20 cellular contexts compared by ENCODE assay signal in the genomic region with DNA sequence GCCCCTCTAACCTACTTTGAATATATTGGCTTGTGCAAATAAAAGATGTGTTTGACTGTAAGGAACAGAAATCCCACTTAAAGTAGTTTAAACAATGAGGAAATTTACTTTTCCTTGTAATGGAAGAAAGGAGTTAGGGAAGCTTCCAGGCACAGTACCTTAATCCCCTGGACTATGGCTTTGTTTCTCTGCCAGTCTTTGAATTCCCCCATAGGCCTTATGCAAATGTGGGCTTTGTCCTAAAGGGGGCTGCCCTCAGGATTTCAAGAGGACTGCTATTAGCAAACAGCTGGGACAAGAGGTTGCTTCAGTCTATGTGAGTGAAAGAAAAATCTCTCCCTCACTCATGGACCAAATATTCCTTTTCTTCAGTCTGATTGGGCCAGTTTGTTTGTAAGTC.
A peak's percentile ranks its signal among the peaks of the same experiment; 100 is the strongest.
DNase-seq lines count a peak whose midpoint lies in the region; ATAC-seq, FAIRE-seq and TF ChIP-seq lines count a peak whose summit lies in the region.
"Had no signal": no experiment of that assay in that cellular context is flagged by ENCODE, and none has a peak within 500 bp of the region (broad histone marks: within the 10 kb centered on the region; RNA-seq: fewer than 3 reads in every experiment).

No MANE protein-coding gene starts in this region.

- H4K8ac ChIP-seq in H1 (ENCODE audit: extremely low read depth, insufficient read depth, low read length): no peak overlapping the region

- no peak for TF ChIP-seq CTCF in H1 (IDR thresholded peaks at IDR 0.05; ENCODE audit: control extremely low read depth in 1 of 3, insufficient read depth in 1 of 3, low read depth in 1 of 3, low read length in 3 of 3)

- H3K79me2 ChIP-seq in H1 (ENCODE audit: control insufficient read depth in 1 of 2, insufficient read depth in 2 of 2, low read length in 2 of 2): no peaks in the 10 kb centered on the region

- no peaks in the 10 kb centered on the region for H3K9me3 Mint-ChIP-seq in activated naive CD4-positive, alpha-beta T cell treated with anti-CD3 and anti-CD28 coated beads, Interleukin-2, amount 50 U/mL, for 72 hours
- H3K9me3 Mint-ChIP-seq: CD14-positive monocyte had no signal

- no peak overlapping the region for H3K27ac Mint-ChIP-seq in activated naive CD4-positive, alpha-beta T cell treated with anti-CD3 and anti-CD28 coated beads, Interleukin-2, amount 50 U/mL, for 72 hours
- H3K27ac Mint-ChIP-seq: B cell, CD14-positive monocyte, IgD-negative memory B cell had no signal

- H3K9me3 ChIP-seq in H1 (ENCODE audit: insufficient read depth in 2 of 2, low read depth in 1 of 2, low read length in 1 of 2) (no peaks in the 10 kb centered on the region), iPS-20b (ENCODE audit: insufficient read depth, low read depth, low read length) (no peaks in the 10 kb centered on the region)
- H3K9me3 ChIP-seq: Peyer's patch had no signal

- no peaks in the 10 kb centered on the region for H3K36me3 Mint-ChIP-seq in activated naive CD4-positive, alpha-beta T cell treated with anti-CD3 and anti-CD28 coated beads, Interleukin-2, amount 50 U/mL, for 72 hours
- H3K36me3 Mint-ChIP-seq: CD14-positive monocyte had no signal

- no peak overlapping the region for H4K91ac ChIP-seq in H1 (replicated peaks; ENCODE audit: insufficient read length, low read length)

- peaks cover 0 to 9% (median 7%) of the 10 kb centered on the region in 4 experiments; a peak in 4 of 7 replicates for H3K4me1 ChIP-seq in H1 (replicated peaks in 1 of 4; ENCODE audit: control insufficient read depth in 3 of 4, insufficient read depth in 4 of 4, low read length in 3 of 4)
- peaks cover 15% of the 10 kb centered on the region for H3K4me1 ChIP-seq in iPS-20b (ENCODE audit: insufficient read depth, low read length)
- H3K4me1 ChIP-seq: Peyer's patch had no signal

- peak; percentile 19 for DNase-seq in NCI-H82 (lab: John Stamatoyannopoulos, UW)
- DNase-seq in NCI-H82 treated with DMSO at 0.1 percent for 48 hours (lab: John Stamatoyannopoulos, UW; ENCODE audit: unreplicated experiment): no peak
- DNase-seq in H1 (ENCODE audit: low read depth in 1 of 2, low spot score in 2 of 2): peak in 1 of 2 experiments; percentile 63
- no peak for DNase-seq in NCI-H2029 treated with DMSO at 0.1 percent for 48 hours (lab: John Stamatoyannopoulos, UW)
- no peak for DNase-seq in activated naive CD4-positive, alpha-beta T cell treated with anti-CD3 and anti-CD28 coated beads, Interleukin-2, amount 50 U/mL, for 72 hours (ENCODE audit: low spot score in 2 of 2)
- no peak for DNase-seq in 8988T
- DNase-seq in NAMALWA (ENCODE audit: low spot score): no peak
- DNase-seq: DMS53; EL; NCI-H1105 treated with DMSO at 0.1 percent for 48 hours; NCI-H2081; NCI-H446; NK-92 treated with Interleukin-12 subunit alpha and Interleukin-12 subunit beta, amount 100 ng/mL, for 24 hours; Peyer's patch had no signal

- FAIRE-seq in H1 (lab: Jason Lieb, UNC): peak; percentile 93
- FAIRE-seq: A204.1 had no signal

- H3K36me3 ChIP-seq in H1 (ENCODE audit: control insufficient read depth in 2 of 4, insufficient read depth in 4 of 4, low read length in 3 of 4): no peaks in the 10 kb centered on the region
- H3K36me3 ChIP-seq in iPS-20b (ENCODE audit: insufficient read depth, low read depth, low read length): no peaks in the 10 kb centered on the region
- H3K36me3 ChIP-seq: Peyer's patch had no signal

- no peak overlapping the region for H3K14ac ChIP-seq in H1 (ENCODE audit: insufficient read length)

- TF ChIP-seq RAD21 in H1 (IDR thresholded peaks at IDR 0.05 in 1 of 2, conservative IDR thresholded peaks at IDR 0.05 in 1 of 2; ENCODE audit: low read depth in 2 of 2, low read length in 2 of 2): no peak

- H2AK5ac ChIP-seq in H1 (ENCODE audit: low read depth, low read length): no peak overlapping the region

- no peak overlapping the region for H2AFZ ChIP-seq in H1 (ENCODE audit: low read length)

- H3K9ac ChIP-seq in H1 (replicated peaks in 1 of 4; ENCODE audit: extremely low read depth in 1 of 4, low read depth in 3 of 4, low read length in 3 of 4): no peak overlapping the region
- no peak overlapping the region for H3K9ac ChIP-seq in iPS-20b (ENCODE audit: low read depth, low read length)

- no peak overlapping the region for H2BK5ac ChIP-seq in H1 (ENCODE audit: low read depth, low read length)

- H2BK20ac ChIP-seq in H1 (ENCODE audit: low read length): no peak overlapping the region

- no peak overlapping the region for H2BK12ac ChIP-seq in H1 (ENCODE audit: low read depth, low read length)

- H3K18ac ChIP-seq in H1 (ENCODE audit: extremely low read depth, low read length): no peak overlapping the region

- H3K27ac ChIP-seq in H1 (ENCODE audit: low read depth, low read length): no peak overlapping the region
- no peak overlapping the region for H3K27ac ChIP-seq in iPS-20b (ENCODE audit: low read length)
- H3K27ac ChIP-seq: Peyer's patch had no signal

- ATAC-seq in activated naive CD4-positive, alpha-beta T cell treated with anti-CD3 and anti-CD28 coated beads, Interleukin-2, amount 50 U/mL, for 72 hours: no peak
- ATAC-seq: SK-N-SH treated with all-trans-retinoic acid at 6 μM for 48 hours had no signal

- no peak overlapping the region for H4K5ac ChIP-seq in H1 (ENCODE audit: insufficient read length, low read depth, low read length)

- no peak overlapping the region for H2BK120ac ChIP-seq in H1 (replicated peaks; ENCODE audit: low read depth, low read length)

- no peak for TF ChIP-seq POLR2A in H1 (IDR thresholded peaks at IDR 0.05; ENCODE audit: control extremely low read depth in 1 of 2, low read depth in 2 of 2, low read length in 2 of 2)

- H3K23me2 ChIP-seq in H1 (ENCODE audit: low read depth, low read length): no peaks in the 10 kb centered on the region

- no peak overlapping the region for H2BK15ac ChIP-seq in H1 (ENCODE audit: low read length)

- no peak overlapping the region for H3K23ac ChIP-seq in H1 (ENCODE audit: insufficient read length)

- peak overlapping the region; percentile 21 to 37; a peak in 2 of 4 replicates for H3K4me2 ChIP-seq in H1 (ENCODE audit: insufficient read depth in 1 of 2, low read depth in 2 of 2, low read length in 2 of 2)

- CTCF ChIA-PET in H1 (lab: Charles Lee; ENCODE audit: partially characterized antibody): interaction anchor here (0.8 to 1.5 kb wide), 4 partner anchors 19 to 87 kb away, joined by 3 to 7 read pairs (median 3); no protein-coding TSS in a partner anchor

- peaks cover 3 to 6% of the 10 kb centered on the region in 2 experiments for H4K20me1 ChIP-seq in H1 (replicated peaks in 1 of 2; ENCODE audit: control insufficient read depth in 1 of 2, insufficient read depth in 2 of 2, low read length in 2 of 2)

- POLR2A ChIA-PET in H1 (lab: Charles Lee; ENCODE audit: partially characterized antibody): interaction anchor here (1.2 kb wide), 1 partner anchor 12 kb away, joined by 4 read pairs; no protein-coding TSS in a partner anchor

- H3K56ac ChIP-seq in H1 (replicated peaks; ENCODE audit: insufficient read length, low read depth, low read length): no peak overlapping the region

- H3K4me3 ChIP-seq in H1 (ENCODE audit: extremely low read depth in 1 of 4, insufficient read depth in 2 of 4, low read depth in 3 of 4, low read length in 4 of 4) (peak overlapping the region in 1 of 4 experiments; percentile 2; a peak in 1 of 8 replicates), iPS-20b (ENCODE audit: low read length) (peak overlapping the region; percentile 22; the same call in 1 of the 2 replicates)
- H3K4me3 ChIP-seq: Peyer's patch had no signal

- TF ChIP-seq EP300 in H1 (IDR thresholded peaks at IDR 0.05; ENCODE audit: borderline replicate concordance in 1 of 2, low read depth in 2 of 2, low read length in 2 of 2): peak in 1 of 2 experiments; percentile 71; a peak in 1 of 3 replicates

- no peak overlapping the region for H3K4ac ChIP-seq in H1 (replicated peaks; ENCODE audit: insufficient read length, low read depth, low read length)

- H3K27me3 ChIP-seq in H1 (replicated peaks in 1 of 4; ENCODE audit: control insufficient read depth in 3 of 4, extremely low read depth in 1 of 4, insufficient read depth in 3 of 4, low read length in 3 of 4) (peaks cover 17 to 48% (median 42%) of the 10 kb centered on the region in 4 experiments), iPS-20b (ENCODE audit: insufficient read depth, low read length) (peaks cover 94% of the 10 kb centered on the region)
- H3K27me3 ChIP-seq: Peyer's patch had no signal

- no peaks in the 10 kb centered on the region for H3K79me1 ChIP-seq in H1 (ENCODE audit: low read depth, low read length)

TF ChIP-seq in H1, 55 proteins besides CTCF, POLR2A, EP300 and RAD21 (continues in another document):
- peak; percentile 67; the same call in 1 of the 2 replicates for TF ChIP-seq SP1 (IDR thresholded peaks at IDR 0.05; ENCODE audit: low read depth, low read length)
- TF ChIP-seq SIN3A (conservative IDR thresholded peaks at IDR 0.05 in 1 of 2, IDR thresholded peaks at IDR 0.05 in 1 of 2; ENCODE audit: low read depth in 1 of 2, low read length in 2 of 2): 0 out of 4 replicates have a peak, but pooled peaks of 1 of the 2 experiments have one; percentile 35
- TF ChIP-seq YY1 (IDR thresholded peaks at IDR 0.05; ENCODE audit: low read depth, low read length): 0 out of 2 replicates have a peak, but pooled peaks have one; percentile 40
- no peak for TF ChIP-seq CREB1 (IDR thresholded peaks at IDR 0.05)
- TF ChIP-seq JUN (IDR thresholded peaks at IDR 0.05; ENCODE audit: low read depth, low read length): no peak
- TF ChIP-seq HDAC2 (IDR thresholded peaks at IDR 0.05; ENCODE audit: borderline replicate concordance in 1 of 2, low read depth in 2 of 2, low read length in 2 of 2): 0 out of 4 replicates have a peak, but pooled peaks of 1 of the 2 experiments have one; percentile 52
- TF ChIP-seq, protein P1, sequence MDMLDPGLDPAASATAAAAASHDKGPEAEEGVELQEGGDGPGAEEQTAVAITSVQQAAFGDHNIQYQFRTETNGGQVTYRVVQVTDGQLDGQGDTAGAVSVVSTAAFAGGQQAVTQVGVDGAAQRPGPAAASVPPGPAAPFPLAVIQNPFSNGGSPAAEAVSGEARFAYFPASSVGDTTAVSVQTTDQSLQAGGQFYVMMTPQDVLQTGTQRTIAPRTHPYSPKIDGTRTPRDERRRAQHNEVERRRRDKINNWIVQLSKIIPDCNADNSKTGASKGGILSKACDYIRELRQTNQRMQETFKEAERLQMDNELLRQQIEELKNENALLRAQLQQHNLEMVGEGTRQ (IDR thresholded peaks at IDR 0.05; ENCODE audit: low read length): no peak
